22 cellular contexts compared by ENCODE assay signal in the genomic region with DNA sequence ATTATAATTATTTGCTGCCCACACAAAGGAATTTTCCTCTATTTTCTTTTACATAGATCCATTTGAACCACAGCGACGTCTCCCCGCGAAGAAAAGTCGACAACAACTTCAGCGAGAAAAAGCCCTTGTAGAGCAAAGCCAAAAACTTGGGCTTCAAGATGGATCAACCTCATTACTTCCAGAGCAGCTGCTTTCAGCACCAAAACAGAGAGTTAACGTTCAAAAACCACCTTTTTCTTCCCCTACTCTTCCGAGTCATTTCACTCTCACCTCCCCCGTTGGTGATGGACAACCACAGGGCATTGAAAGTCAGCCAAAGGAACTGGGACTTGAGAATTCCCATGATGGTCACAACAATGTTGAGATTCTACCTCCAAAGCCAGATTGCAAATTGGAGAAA. TPM values are rescaled to one million over a fixed set of nuclear protein-coding genes. Genes with fewer than 3 reads are reported as not detected.
A peak's percentile ranks its signal among the peaks of the same experiment; 100 is the strongest.
DNase-seq lines count a peak whose midpoint lies in the region; ATAC-seq and TF ChIP-seq lines count a peak whose summit lies in the region.
"Had no signal": no experiment of that assay in that cellular context is flagged by ENCODE, and none has a peak within 500 bp of the region (broad histone marks: within the 10 kb centered on the region; RNA-seq: fewer than 3 reads in every experiment).

No MANE protein-coding gene starts in this region.

- H3K27me3 ChIP-seq in GM23338 (ENCODE audit: insufficient read depth) = no peaks in the 10 kb centered on the region
- H3K27me3 ChIP-seq in IMR-90 (ENCODE audit: control insufficient read depth, insufficient read depth, low read length) = no peaks in the 10 kb centered on the region
- H3K27me3 ChIP-seq in adipocyte (replicated peaks; ENCODE audit: control insufficient read depth, insufficient read depth, low read length) = no peaks in the 10 kb centered on the region
- H3K27me3 ChIP-seq: SJCRH30 had no signal

- WGBS in IMR-90 (ENCODE audit: extremely low coverage in 2 of 2, insufficient read length in 1 of 2), 2 experiments = 97% methylated on average over 6 of the region's 9 CpGs; no CpG with 5 or more reads in 1 of the 2 experiments

- H2AFZ ChIP-seq in GM23338 (no peak overlapping the region), IMR-90 (replicated peaks; ENCODE audit: low read length, poor library complexity) (no peak overlapping the region)
- H2AFZ ChIP-seq: GM23248 had no signal

- no TSS peak for BruUV-seq in IMR-90 (replicated peaks; lab: Mats Ljungman, UMichigan)

- H4K20me1 ChIP-seq in GM23338 (replicated peaks; ENCODE audit: insufficient read depth) (no peaks in the 10 kb centered on the region), IMR-90 (ENCODE audit: insufficient read depth, low read length) (no peaks in the 10 kb centered on the region)

- H3K4me1 ChIP-seq in GM23338 (ENCODE audit: insufficient read depth) (no peaks in the 10 kb centered on the region), IMR-90 (ENCODE audit: control insufficient read depth, insufficient read depth, low read length) (peaks cover 2% of the 10 kb centered on the region; the same call in 1 of the 2 replicates), adipocyte (ENCODE audit: control insufficient read depth, insufficient read depth, low read length) (peaks cover 48% of the 10 kb centered on the region)
- H3K4me1 ChIP-seq: SJCRH30 had no signal

- POLR2A ChIA-PET in IMR-90 (lab: Charles Lee; ENCODE audit: unreplicated experiment) = no interaction called here

- H3K4me3 ChIP-seq in GM23338 (no peak overlapping the region), IMR-90 (ENCODE audit: insufficient read depth, low read depth, low read length) (no peak overlapping the region), adipocyte (ENCODE audit: low read length) (peak overlapping the region; percentile 14)
- H3K4me3 ChIP-seq: GM23248, SJCRH30 had no signal

- H3K27ac ChIP-seq in GM23338 (ENCODE audit: low read depth) (no peak overlapping the region), IMR-90 (ENCODE audit: insufficient read depth, low read length) (no peak overlapping the region)
- H3K27ac ChIP-seq: HL-60, SJCRH30 had no signal

- no peak overlapping the region for H2BK120ac ChIP-seq in IMR-90 (ENCODE audit: low read depth, low read length)

- H3K9ac ChIP-seq in IMR-90 (ENCODE audit: low read depth, low read length) = no peak overlapping the region
- no peak overlapping the region for H3K9ac ChIP-seq in adipocyte (ENCODE audit: low read length)
- H3K9ac ChIP-seq: GM23248 had no signal

- no peak overlapping the region for H3K4me2 ChIP-seq in GM23338
- H3K4me2 ChIP-seq in IMR-90 (ENCODE audit: low read depth, low read length) = no peak overlapping the region

- H3K79me2 ChIP-seq in GM23338 (replicated peaks; ENCODE audit: insufficient read depth) = peaks cover 46% of the 10 kb centered on the region

- DNase-seq in GM23338 (ENCODE audit: low spot score) (no peak), IMR-90 (no peak), adipocyte (ENCODE audit: low read depth) (no peak), kidney tubule cell (ENCODE audit: low spot score) (peak; percentile 29), NCI-H524 treated with DMSO at 0.1 percent for 48 hours (lab: John Stamatoyannopoulos, UW) (no peak)
- DNase-seq in activated CD8-positive, alpha-beta memory T cell treated with anti-CD3 and anti-CD28 coated beads, Interleukin-2, amount 10 ng/mL, durations not matched to agents 7 days and 5 days = no peak
- DNase-seq: CD4-positive, CD25-positive, alpha-beta regulatory T cell; COR-L47; DMS79; GM23248; KBM-7; NCI-H1092 treated with DMSO at 0.1 percent for 48 hours; NCI-H1436 treated with DMSO at 0.1 percent for 48 hours; NCI-H1930; NCI-H510A; NCI-H748 treated with DMSO at 0.1 percent for 48 hours; SJCRH30 had no signal

- H2BK20ac ChIP-seq in IMR-90 (ENCODE audit: low read depth, low read length) = no peak overlapping the region

- H3K9me3 Mint-ChIP-seq in GM23338 = no peaks in the 10 kb centered on the region
- H3K9me3 Mint-ChIP-seq in activated CD8-positive, alpha-beta memory T cell treated with anti-CD3 and anti-CD28 coated beads, Interleukin-2, amount 10 ng/mL, durations not matched to agents 7 days and 5 days (ENCODE audit: low read depth) = no peaks in the 10 kb centered on the region
- H3K9me3 Mint-ChIP-seq: CD4-positive, CD25-positive, alpha-beta regulatory T cell had no signal

- H3F3A ChIP-seq in GM23338 (replicated peaks; ENCODE audit: low read depth) = no peaks in the 10 kb centered on the region

- H3K9me3 ChIP-seq in IMR-90 (ENCODE audit: control insufficient read depth, insufficient read depth, low read length) (no peaks in the 10 kb centered on the region), adipocyte (ENCODE audit: control insufficient read depth, low read length) (no peaks in the 10 kb centered on the region)
- H3K9me3 ChIP-seq: SJCRH30 had no signal

- TF ChIP-seq CTCF in GM23338 (conservative IDR thresholded peaks at IDR 0.05; ENCODE audit: low read depth in 2 of 2) (no peak), IMR-90 (conservative IDR thresholded peaks at IDR 0.05; ENCODE audit: low read depth, low read length) (no peak)

- dilution Hi-C loops in IMR-90 (cut with HindIII; ENCODE audit: low sequenced_read_pairs, unreplicated experiment) = no loop called here

- H3K27ac Mint-ChIP-seq in GM23338 = peak overlapping the region; percentile 71
- no peak overlapping the region for H3K27ac Mint-ChIP-seq in activated CD8-positive, alpha-beta memory T cell treated with anti-CD3 and anti-CD28 coated beads, Interleukin-2, amount 10 ng/mL, durations not matched to agents 7 days and 5 days

- TF ChIP-seq POLR2A in IMR-90 (IDR thresholded peaks at IDR 0.05; ENCODE audit: low read depth, low read length) = no peak

- H3K36me3 ChIP-seq in GM23338 (ENCODE audit: insufficient read depth) (peaks cover 27% of the 10 kb centered on the region; the same call in 1 of the 2 replicates), IMR-90 (ENCODE audit: control insufficient read depth, insufficient read depth, low read length) (peaks cover 29% of the 10 kb centered on the region), adipocyte (ENCODE audit: control insufficient read depth, insufficient read depth, low read length, severe bottlenecking) (peaks cover 45% of the 10 kb centered on the region)

- H2AK9ac ChIP-seq in IMR-90 (replicated peaks; ENCODE audit: low read depth, low read length, poor library complexity) = no peak overlapping the region

- H2AK5ac ChIP-seq in IMR-90 (ENCODE audit: low read depth, low read length) = peak overlapping the region; percentile 4; the same call in 1 of the 2 replicates

- no peak overlapping the region for H2BK5ac ChIP-seq in IMR-90 (ENCODE audit: low read depth, low read length, poor library complexity, severe bottlenecking)

- peaks cover 30 to 31% of the 10 kb centered on the region in 2 experiments for H3K79me1 ChIP-seq in IMR-90 (ENCODE audit: low read depth in 1 of 2, low read length in 2 of 2)

- peaks cover 47% of the 10 kb centered on the region for H3K36me3 Mint-ChIP-seq in GM23338 (ENCODE audit: low read depth)
- peaks cover 52% of the 10 kb centered on the region for H3K36me3 Mint-ChIP-seq in activated CD8-positive, alpha-beta memory T cell treated with anti-CD3 and anti-CD28 coated beads, Interleukin-2, amount 10 ng/mL, durations not matched to agents 7 days and 5 days

- no peak overlapping the region for H3K4me3 Mint-ChIP-seq in GM23338
- no peak overlapping the region for H3K4me3 Mint-ChIP-seq in activated CD8-positive, alpha-beta memory T cell treated with anti-CD3 and anti-CD28 coated beads, Interleukin-2, amount 10 ng/mL, durations not matched to agents 7 days and 5 days
- H3K4me3 Mint-ChIP-seq: CD4-positive, CD25-positive, alpha-beta regulatory T cell had no signal

- H4K91ac ChIP-seq in IMR-90 (ENCODE audit: insufficient read depth, low read depth, low read length) = no peak overlapping the region; the same call in 1 of the 2 replicates

- CTCF ChIA-PET in IMR-90 (lab: Yijun Ruan, JAX) = no interaction called here
- CTCF ChIA-PET in activated CD8-positive, alpha-beta memory T cell treated with anti-CD3 and anti-CD28 coated beads, Interleukin-2, amount 10 ng/mL, durations not matched to agents 7 days and 5 days (lab: Charles Lee) = no interaction called here

- H3K4ac ChIP-seq in IMR-90 (ENCODE audit: low read depth, low read length) = no peak overlapping the region

- no peaks in the 10 kb centered on the region for H3K27me3 Mint-ChIP-seq in GM23338 (ENCODE audit: insufficient read depth, low read depth, poor library complexity)
- H3K27me3 Mint-ChIP-seq in activated CD8-positive, alpha-beta memory T cell treated with anti-CD3 and anti-CD28 coated beads, Interleukin-2, amount 10 ng/mL, durations not matched to agents 7 days and 5 days = no peaks in the 10 kb centered on the region
- H3K27me3 Mint-ChIP-seq: CD4-positive, CD25-positive, alpha-beta regulatory T cell had no signal

- H3K23ac ChIP-seq in IMR-90 (ENCODE audit: low read depth, low read length) = 0 out of 2 replicates have a peak overlapping the region, but pooled peaks have one; percentile 21

- intact Hi-C loops in IMR-90 (cut with micrococcal nuclease) = loop anchor here (10.0 kb wide), 2 partner anchors 324 to 686 kb away; no protein-coding TSS in a partner anchor

- peaks cover 5% of the 10 kb centered on the region; the same call in 1 of the 2 replicates for H3K9me1 ChIP-seq in IMR-90 (ENCODE audit: insufficient read depth, low read length)

- TF ChIP-seq RAD21 in IMR-90 (IDR thresholded peaks at IDR 0.05; ENCODE audit: low read length) = no peak

- H4K5ac ChIP-seq in IMR-90 (ENCODE audit: low read depth, low read length) = no peak overlapping the region

- in situ Hi-C loops in IMR-90 (cut with MboI; ENCODE audit: low sequenced_read_pairs) = loop anchor here (10.0 kb wide), 1 partner anchor 126 kb away; a partner anchor contains a TSS

- ATAC-seq in GM23338 = no peak
- no peak for ATAC-seq in IMR-90 (ENCODE audit: low read depth)
- no peak for ATAC-seq in HG03378 (IDR thresholded peaks at IDR 0.05; ENCODE audit: unreplicated experiment)
- ATAC-seq in activated CD8-positive, alpha-beta memory T cell treated with anti-CD3 and anti-CD28 coated beads, Interleukin-2, amount 10 ng/mL, durations not matched to agents 7 days and 5 days = no peak
- no peak for ATAC-seq in HG02938 (IDR thresholded peaks at IDR 0.05; ENCODE audit: unreplicated experiment)
- ATAC-seq: HCT116, HepG2 had no signal

- no peak overlapping the region for H2BK15ac ChIP-seq in IMR-90 (ENCODE audit: low read depth, low read length)

- H3K4me1 Mint-ChIP-seq in GM23338 = no peaks in the 10 kb centered on the region; the same call in 2 of the 3 replicates
- peaks cover 5% of the 10 kb centered on the region for H3K4me1 Mint-ChIP-seq in activated CD8-positive, alpha-beta memory T cell treated with anti-CD3 and anti-CD28 coated beads, Interleukin-2, amount 10 ng/mL, durations not matched to agents 7 days and 5 days

- H3K9me2 ChIP-seq in GM23338 (ENCODE audit: insufficient read depth) = no peaks in the 10 kb centered on the region

- H4K8ac ChIP-seq in IMR-90 (ENCODE audit: low read depth in 2 of 2, low read length in 2 of 2) = no peak overlapping the region

- no peak overlapping the region for H3K56ac ChIP-seq in IMR-90 (ENCODE audit: extremely low read depth, insufficient read depth, low read length)

- no peak overlapping the region for H3K18ac ChIP-seq in IMR-90 (ENCODE audit: low read depth, low read length)

- H3K14ac ChIP-seq in IMR-90 (replicated peaks; ENCODE audit: low read depth, low read length) = no peak overlapping the region

RNA-seq across cellular contexts. Expression of a gene that starts 7.2 kb away (rescaled TPM):
- total RNA-seq in GM23338 (2014; rRNA removed; shearing (Covaris generic)) = 11.6 and 21.1 TPM in 2 replicates
- polyA plus RNA-seq in GM23338 (2016; fragmentation: Nextera tagmentation; extraction: Ambion mirVana) = 10.4 and 10.9 TPM in 2 replicates
- total RNA-seq in IMR-90 (2012; rRNA removed) = 11.3 and 17.2 TPM in 2 replicates
- 11.0 and 14.0 TPM in 2 replicates for polyA plus RNA-seq in IMR-90 (2012; rRNA removed)
- polyA plus RNA-seq in IMR-90 (2012; cell fraction: cytosol; rRNA removed) = 1.2 and 1.7 TPM in 2 replicates
- polyA plus RNA-seq in IMR-90 (2012; cell fraction: nucleus; rRNA removed; ENCODE audit: low replicate concordance) = 4.9 and 81.0 TPM in 2 replicates
- total RNA-seq in activated CD8-positive, alpha-beta memory T cell treated with anti-CD3 and anti-CD28 coated beads, Interleukin-2, amount 10 ng/mL, durations not matched to agents 7 days and 5 days = 10 to 100 TPM; 10.5 to 13.6 TPM
